1 cellular context compared by ENCODE assay signal in genomic region chr1:15622707-15623373, GRCh38.
TF ChIP-seq lines count a peak whose summit lies in the region.

No MANE protein-coding gene starts in this region.

TF ChIP-seq in GM12878, 131 proteins besides CTCF, POLR2A, EP300 and RAD21:
- TF ChIP-seq E4F1 (IDR thresholded peaks at IDR 0.05; ENCODE audit: borderline replicate concordance, partially characterized antibody) (no peak), CHD2 (IDR thresholded peaks at IDR 0.05; ENCODE audit: borderline replicate concordance, low read depth, low read length) (no peak), PML (IDR thresholded peaks at IDR 0.05; ENCODE audit: low read length) (no peak), E2F8 (IDR thresholded peaks at IDR 0.05; ENCODE audit: low read depth, partially characterized antibody) (no peak), FOS (IDR thresholded peaks at IDR 0.05; ENCODE audit: borderline replicate concordance, extremely low read depth, insufficient read length) (no peak), HCFC1 (IDR thresholded peaks at IDR 0.05; ENCODE audit: low read length) (no peak), ATF3 (IDR thresholded peaks at IDR 0.05; ENCODE audit: borderline replicate concordance, extremely low read depth, low read depth, low read length) (no peak), SUPT20H (IDR thresholded peaks at IDR 0.05; ENCODE audit: borderline replicate concordance, control insufficient read depth, low read depth, low read length) (no peak), ETV6 (conservative IDR thresholded peaks at IDR 0.05 in 1 of 2, IDR thresholded peaks at IDR 0.05 in 1 of 2; ENCODE audit: borderline replicate concordance in 1 of 2, low read depth in 1 of 2) (no peak), MTA2 (IDR thresholded peaks at IDR 0.05; ENCODE audit: low read depth) (no peak), RB1 (IDR thresholded peaks at IDR 0.05; ENCODE audit: borderline replicate concordance) (no peak), RCOR1 (conservative IDR thresholded peaks at IDR 0.05; ENCODE audit: low read depth, low read length) (no peak), TARDBP (IDR thresholded peaks at IDR 0.05; ENCODE audit: borderline replicate concordance) (no peak), BCL3 (IDR thresholded peaks at IDR 0.05; ENCODE audit: borderline replicate concordance, insufficient read depth, low read depth, low read length, poor library complexity, severe bottlenecking) (no peak), SPI1 (IDR thresholded peaks at IDR 0.05; ENCODE audit: borderline replicate concordance, insufficient read depth, low read depth, low read length) (no peak), NR2C1 (IDR thresholded peaks at IDR 0.05) (no peak)
- TF ChIP-seq, protein P1, sequence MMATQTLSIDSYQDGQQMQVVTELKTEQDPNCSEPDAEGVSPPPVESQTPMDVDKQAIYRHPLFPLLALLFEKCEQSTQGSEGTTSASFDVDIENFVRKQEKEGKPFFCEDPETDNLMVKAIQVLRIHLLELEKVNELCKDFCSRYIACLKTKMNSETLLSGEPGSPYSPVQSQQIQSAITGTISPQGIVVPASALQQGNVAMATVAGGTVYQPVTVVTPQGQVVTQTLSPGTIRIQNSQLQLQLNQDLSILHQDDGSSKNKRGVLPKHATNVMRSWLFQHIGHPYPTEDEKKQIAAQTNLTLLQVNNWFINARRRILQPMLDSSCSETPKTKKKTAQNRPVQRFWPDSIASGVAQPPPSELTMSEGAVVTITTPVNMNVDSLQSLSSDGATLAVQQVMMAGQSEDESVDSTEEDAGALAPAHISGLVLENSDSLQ (IDR thresholded peaks at IDR 0.05), result no peak
- TF ChIP-seq, protein P2, sequence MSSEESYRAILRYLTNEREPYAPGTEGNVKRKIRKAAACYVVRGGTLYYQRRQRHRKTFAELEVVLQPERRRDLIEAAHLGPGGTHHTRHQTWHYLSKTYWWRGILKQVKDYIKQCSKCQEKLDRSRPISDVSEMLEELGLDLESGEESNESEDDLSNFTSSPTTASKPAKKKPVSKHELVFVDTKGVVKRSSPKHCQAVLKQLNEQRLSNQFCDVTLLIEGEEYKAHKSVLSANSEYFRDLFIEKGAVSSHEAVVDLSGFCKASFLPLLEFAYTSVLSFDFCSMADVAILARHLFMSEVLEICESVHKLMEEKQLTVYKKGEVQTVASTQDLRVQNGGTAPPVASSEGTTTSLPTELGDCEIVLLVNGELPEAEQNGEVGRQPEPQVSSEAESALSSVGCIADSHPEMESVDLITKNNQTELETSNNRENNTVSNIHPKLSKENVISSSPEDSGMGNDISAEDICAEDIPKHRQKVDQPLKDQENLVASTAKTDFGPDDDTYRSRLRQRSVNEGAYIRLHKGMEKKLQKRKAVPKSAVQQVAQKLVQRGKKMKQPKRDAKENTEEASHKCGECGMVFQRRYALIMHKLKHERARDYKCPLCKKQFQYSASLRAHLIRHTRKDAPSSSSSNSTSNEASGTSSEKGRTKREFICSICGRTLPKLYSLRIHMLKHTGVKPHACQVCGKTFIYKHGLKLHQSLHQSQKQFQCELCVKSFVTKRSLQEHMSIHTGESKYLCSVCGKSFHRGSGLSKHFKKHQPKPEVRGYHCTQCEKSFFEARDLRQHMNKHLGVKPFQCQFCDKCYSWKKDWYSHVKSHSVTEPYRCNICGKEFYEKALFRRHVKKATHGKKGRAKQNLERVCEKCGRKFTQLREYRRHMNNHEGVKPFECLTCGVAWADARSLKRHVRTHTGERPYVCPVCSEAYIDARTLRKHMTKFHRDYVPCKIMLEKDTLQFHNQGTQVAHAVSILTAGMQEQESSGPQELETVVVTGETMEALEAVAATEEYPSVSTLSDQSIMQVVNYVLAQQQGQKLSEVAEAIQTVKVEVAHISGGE (CRISPR knock-in tag; IDR thresholded peaks at IDR 0.05), result no peak
- TF ChIP-seq, protein P3, sequence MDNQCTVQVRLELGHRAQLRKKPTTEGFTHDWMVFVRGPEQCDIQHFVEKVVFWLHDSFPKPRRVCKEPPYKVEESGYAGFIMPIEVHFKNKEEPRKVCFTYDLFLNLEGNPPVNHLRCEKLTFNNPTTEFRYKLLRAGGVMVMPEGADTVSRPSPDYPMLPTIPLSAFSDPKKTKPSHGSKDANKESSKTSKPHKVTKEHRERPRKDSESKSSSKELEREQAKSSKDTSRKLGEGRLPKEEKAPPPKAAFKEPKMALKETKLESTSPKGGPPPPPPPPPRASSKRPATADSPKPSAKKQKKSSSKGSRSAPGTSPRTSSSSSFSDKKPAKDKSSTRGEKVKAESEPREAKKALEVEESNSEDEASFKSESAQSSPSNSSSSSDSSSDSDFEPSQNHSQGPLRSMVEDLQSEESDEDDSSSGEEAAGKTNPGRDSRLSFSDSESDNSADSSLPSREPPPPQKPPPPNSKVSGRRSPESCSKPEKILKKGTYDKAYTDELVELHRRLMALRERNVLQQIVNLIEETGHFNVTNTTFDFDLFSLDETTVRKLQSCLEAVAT (IDR thresholded peaks at IDR 0.05), result no peak
TF ChIP-seq in GM12878: peak in this region for 0.
